Comparison of ENCODE assay signal across 8 cellular contexts in the genomic region with DNA sequence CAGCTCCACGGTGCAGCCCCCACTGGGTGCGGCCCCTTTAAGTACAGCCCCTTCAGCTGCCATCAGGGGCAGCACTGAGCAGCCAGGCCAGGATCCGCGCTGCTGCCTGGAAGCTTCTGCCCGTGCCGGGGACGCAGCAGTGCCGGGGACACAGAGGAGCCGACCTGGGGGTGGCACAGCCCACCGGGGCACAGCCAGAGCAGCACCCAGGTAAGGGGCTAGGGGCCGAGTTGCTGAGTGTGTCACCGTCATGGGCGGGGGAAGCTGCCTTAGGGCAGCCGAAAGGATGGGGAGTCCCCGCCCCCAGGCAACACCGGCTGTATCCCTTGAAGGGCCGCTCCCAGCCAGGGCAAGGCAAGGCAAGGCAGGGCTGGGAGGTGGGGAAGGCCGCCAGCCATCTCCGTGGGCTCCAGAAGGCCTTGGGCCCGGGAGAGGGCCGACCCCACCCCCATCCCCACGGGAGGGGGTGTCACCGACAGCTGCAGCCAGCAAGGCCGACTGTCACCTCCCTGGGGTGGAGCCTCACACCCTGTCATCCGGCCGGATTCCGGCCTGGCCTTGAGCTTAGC. TPM values are rescaled to one million over a fixed set of nuclear protein-coding genes. Genes with fewer than 3 reads are reported as not detected.
DNase-seq lines count a peak whose midpoint lies in the region; ATAC-seq lines count a peak whose summit lies in the region.
"Not testable (repeated sequence)": the region's sequence is repeated elsewhere in the genome, so short reads cannot be mapped to it uniquely, and the experiment has no call there.

A gene (plus strand): TSS at position 99 of the 569 bp plus-strand sequence. CDS start 1,937 bp downstream, outside the sequence.

- not testable (repeated sequence) for H4K20me1 ChIP-seq in Karpas-422 (ENCODE audit: insufficient read depth, low read depth, low read length)

- H3K27ac ChIP-seq in Karpas-422 (ENCODE audit: low read length) = peak within 1 kb of the TSS; percentile 51
- not testable (repeated sequence) for H3K27ac ChIP-seq in muscle layer of duodenum (ENCODE audit: low read length)

- not testable (repeated sequence) for H3K36me3 ChIP-seq in Karpas-422 (ENCODE audit: insufficient read depth, low read length)
- peaks cover 5 to 27% of the 10 kb centered on the region in 2 donors for H3K36me3 ChIP-seq in muscle layer of duodenum (ENCODE audit: control insufficient read depth in 1 of 2, insufficient read depth in 2 of 2, low read length in 2 of 2)

- H2AFZ ChIP-seq in Karpas-422 (ENCODE audit: low read length) = not testable (repeated sequence)

- peak within 1 kb of the TSS; percentile 91 for H3K4me2 ChIP-seq in Karpas-422 (ENCODE audit: low read depth, low read length, poor library complexity, severe bottlenecking)

- H3K9me2 ChIP-seq in Karpas-422 (replicated peaks; ENCODE audit: insufficient read depth, low read length) = not testable (repeated sequence)

- H3K9me3 ChIP-seq in Karpas-422 (ENCODE audit: low read length); muscle layer of duodenum (ENCODE audit: control insufficient read depth in 1 of 2, low read length in 2 of 2): not testable (repeated sequence)

- not testable (repeated sequence) for H3K27me3 ChIP-seq in Karpas-422 (ENCODE audit: low read length); muscle layer of duodenum (ENCODE audit: low read depth, low read length)

- not testable (repeated sequence) for H3K79me2 ChIP-seq in Karpas-422 (ENCODE audit: low read length)

- DNase-seq in DMS114 treated with DMSO at 0.1 percent for 48 hours (lab: John Stamatoyannopoulos, UW; ENCODE audit: unreplicated experiment) (peak; percentile 43), Karpas-422 (peak; percentile 94), RPMI7951 (ENCODE audit: low read depth) (peak; percentile 67)
- DNase-seq in activated T-cell treated with anti-CD3 and anti-CD28 coated beads, Interleukin-2, amount 50 U/mL, for 48 hours = peak; percentile 89 to 91
- peak; percentile 47 to 61 for DNase-seq in stimulated activated CD8-positive, alpha-beta memory T cell treated with anti-CD3 and anti-CD28 coated beads, Interleukin-4, amount 100 ng/mL, for 1 hour (ENCODE audit: low read depth in 2 of 2, low spot score in 1 of 2)

- H3K4me3 ChIP-seq in Karpas-422 (ENCODE audit: low read length) (peak within 1 kb of the TSS; percentile 66; the same call in 1 of the 2 replicates), muscle layer of duodenum (ENCODE audit: low read depth in 1 of 2, low read length in 2 of 2) (peak within 1 kb of the TSS; percentile 30 to 58)

- H3K9ac ChIP-seq in Karpas-422 (ENCODE audit: low read length) = peak within 1 kb of the TSS; percentile 71

- peak; percentile 69 for ATAC-seq in GM21786 (IDR thresholded peaks at IDR 0.05; ENCODE audit: unreplicated experiment)
- ATAC-seq in esophagus mucosa = peak; percentile 64

- H3K4me1 ChIP-seq in Karpas-422 (ENCODE audit: low read length) (peaks cover 30% of the 10 kb centered on the region), muscle layer of duodenum (ENCODE audit: control insufficient read depth in 1 of 2, insufficient read depth in 2 of 2, low read length in 2 of 2) (peaks cover 0 to 38% of the 10 kb centered on the region in 2 donors)

RNA-seq across cellular contexts. Expression of the gene that starts here (rescaled TPM):
- total RNA-seq in Karpas-422 (2014; rRNA removed; shearing (Covaris generic); ENCODE audit: low replicate concordance) = 1.9 and 5.0 TPM in 2 replicates
- total RNA-seq in RPMI7951 (2014; rRNA removed; shearing (Covaris generic)) = 0.72 and 1.3 TPM in 2 replicates
- 1.1 TPM for total RNA-seq in esophagus mucosa

Comparison
In these comparisons a context has a peak if more than half of its experiments do, and no peak if none do; other contexts are left out.
1. DNase-seq: peak in every context shown above with its lines; median percentile 94 in Karpas-422; 90 in activated T-cell treated with anti-CD3 and anti-CD28 coated beads, Interleukin-2, amount 50 U/mL, for 48 hours; 67 in RPMI7951; 54 in stimulated activated CD8-positive, alpha-beta memory T cell treated with anti-CD3 and anti-CD28 coated beads, Interleukin-4, amount 100 ng/mL, for 1 hour; 43 in DMS114 treated with DMSO at 0.1 percent for 48 hours.